Comparison of ENCODE assay signal across 8 cellular contexts in genomic region chr17:31549525-31550388, GRCh38.
DNase-seq lines count a peak whose midpoint lies in the region; ATAC-seq and TF ChIP-seq lines count a peak whose summit lies in the region.

No MANE protein-coding gene starts in this region.

- H3K36me3 Mint-ChIP-seq in activated B cell treated with CpG ODN at 0.5 μM for 24 hours (ENCODE audit: low read depth): peaks cover 8% of the 10 kb centered on the region

- peak overlapping the region; percentile 88 for H3K4me3 Mint-ChIP-seq in activated B cell treated with CpG ODN at 0.5 μM for 24 hours

- intact Hi-C loops in activated B cell treated with CpG ODN at 0.5 μM for 24 hours (cut with micrococcal nuclease): loop anchor here (1.0 to 2.0 kb wide), 4 partner anchors 9 to 293 kb away; no protein-coding TSS in a partner anchor
- intact Hi-C loops in spleen (cut with DNase I; ENCODE audit: low total_unique reads): loop anchor here (10.0 kb wide), 1 partner anchor 295 kb away; no protein-coding TSS in a partner anchor

- H3K4me1 Mint-ChIP-seq in activated B cell treated with CpG ODN at 0.5 μM for 24 hours: peaks cover 25% of the 10 kb centered on the region

- H3K36me3 ChIP-seq in ACC112 (ENCODE audit: insufficient read depth, low read length) (no peaks in the 10 kb centered on the region), spleen (no peaks in the 10 kb centered on the region)

- TF ChIP-seq POLR2A in spleen (IDR thresholded peaks at IDR 0.05): peak in 1 of 3 donors; percentile 20

- H3K27me3 ChIP-seq in ACC112 (ENCODE audit: insufficient read depth, low read length): no peaks in the 10 kb centered on the region
- H3K27me3 ChIP-seq in spleen (replicated peaks in 1 of 7): no peaks in the 10 kb centered on the region

- POLR2A ChIA-PET in activated B cell treated with CpG ODN at 0.5 μM for 24 hours (lab: Charles Lee): interaction anchor here (0.6 to 8.7 kb wide), 20 partner anchors 9 to 1623 kb away, joined by 3 to 192 read pairs (median 3); no protein-coding TSS in a partner anchor

- H3K27ac Mint-ChIP-seq in activated B cell treated with CpG ODN at 0.5 μM for 24 hours: peak overlapping the region; percentile 90

- ATAC-seq in GM18868 (IDR thresholded peaks at IDR 0.05; ENCODE audit: unreplicated experiment): peak; percentile 71
- ATAC-seq in HG03103 (IDR thresholded peaks at IDR 0.05; ENCODE audit: low read depth, unreplicated experiment): peak; percentile 69
- peak; percentile 82 for ATAC-seq in activated B cell treated with CpG ODN at 0.5 μM for 24 hours (ENCODE audit: low read depth)

- WGBS in spleen, 5 donors: 1% methylated on average over 65 to 105 of the region's 105 CpGs

- no peaks in the 10 kb centered on the region for H3K27me3 Mint-ChIP-seq in activated B cell treated with CpG ODN at 0.5 μM for 24 hours

- no peaks in the 10 kb centered on the region for H3K9me3 Mint-ChIP-seq in activated B cell treated with CpG ODN at 0.5 μM for 24 hours

- H3K4me1 ChIP-seq in ACC112 (ENCODE audit: control insufficient read depth, insufficient read depth, low read length, unreplicated experiment): no peaks in the 10 kb centered on the region
- peaks cover 0 to 33% (median 21%) of the 10 kb centered on the region in 6 donors for H3K4me1 ChIP-seq in spleen

- peak; percentile 68 for DNase-seq in NCI-H2196 (lab: John Stamatoyannopoulos, UW; ENCODE audit: unreplicated experiment)
- peak; percentile 90 for DNase-seq in activated B cell treated with CpG ODN at 0.5 μM for 24 hours
- peak; percentile 96 for DNase-seq in cardiac fibroblast (ENCODE audit: low read depth in 2 of 2)
- DNase-seq in iris pigment epithelial cell (ENCODE audit: low read depth): peak; percentile 91
- DNase-seq in spleen: peak; percentile 96

- CTCF ChIA-PET in activated B cell treated with CpG ODN at 0.5 μM for 24 hours (lab: Charles Lee): interaction anchor here (1.6 kb wide), 1 partner anchor 112 kb away, joined by 5 read pairs; no protein-coding TSS in a partner anchor

- H2AFZ ChIP-seq in ACC112 (ENCODE audit: low read length, unreplicated experiment): peak overlapping the region; percentile 63

- H3K27ac ChIP-seq in ACC112 (ENCODE audit: low read depth, low read length): peak overlapping the region; percentile 54
- peak overlapping the region; percentile 86 to 97 (median 92) for H3K27ac ChIP-seq in spleen

- no peaks in the 10 kb centered on the region for H3K79me2 ChIP-seq in ACC112 (ENCODE audit: control insufficient read depth, insufficient read depth, low read length, unreplicated experiment)

- no peak for TF ChIP-seq CTCF in activated B cell treated with CpG ODN at 0.5 μM for 24 hours (IDR thresholded peaks at IDR 0.05)
- no peak for TF ChIP-seq CTCF in cardiac fibroblast (IDR thresholded peaks at IDR 0.05; ENCODE audit: low read depth, low read length)
- TF ChIP-seq CTCF in spleen (IDR thresholded peaks at IDR 0.05 in 8 of 11, conservative IDR thresholded peaks at IDR 0.05 in 3 of 11): peak in 4 of 11 experiments; percentile 15 to 27 (median 24)

- no peaks in the 10 kb centered on the region for H3K9me3 ChIP-seq in spleen

- H3K4me3 ChIP-seq in ACC112 (ENCODE audit: low read depth, low read length) (peak overlapping the region; percentile 92), cardiac fibroblast (replicated peaks in 1 of 2; ENCODE audit: low read depth in 2 of 2, low read length in 2 of 2) (peak overlapping the region; percentile 73 to 83), spleen (peak overlapping the region; percentile 63 to 92 (median 84))

Comparison
In these comparisons a context has a peak if more than half of its experiments do, and no peak if none do; other contexts are left out.
1. Peak in every context shown above with its lines: DNase-seq, ATAC-seq, H3K4me3 ChIP-seq and H3K27ac ChIP-seq.